Comparison of ENCODE assay signal across 8 cellular contexts in the genomic region with DNA sequence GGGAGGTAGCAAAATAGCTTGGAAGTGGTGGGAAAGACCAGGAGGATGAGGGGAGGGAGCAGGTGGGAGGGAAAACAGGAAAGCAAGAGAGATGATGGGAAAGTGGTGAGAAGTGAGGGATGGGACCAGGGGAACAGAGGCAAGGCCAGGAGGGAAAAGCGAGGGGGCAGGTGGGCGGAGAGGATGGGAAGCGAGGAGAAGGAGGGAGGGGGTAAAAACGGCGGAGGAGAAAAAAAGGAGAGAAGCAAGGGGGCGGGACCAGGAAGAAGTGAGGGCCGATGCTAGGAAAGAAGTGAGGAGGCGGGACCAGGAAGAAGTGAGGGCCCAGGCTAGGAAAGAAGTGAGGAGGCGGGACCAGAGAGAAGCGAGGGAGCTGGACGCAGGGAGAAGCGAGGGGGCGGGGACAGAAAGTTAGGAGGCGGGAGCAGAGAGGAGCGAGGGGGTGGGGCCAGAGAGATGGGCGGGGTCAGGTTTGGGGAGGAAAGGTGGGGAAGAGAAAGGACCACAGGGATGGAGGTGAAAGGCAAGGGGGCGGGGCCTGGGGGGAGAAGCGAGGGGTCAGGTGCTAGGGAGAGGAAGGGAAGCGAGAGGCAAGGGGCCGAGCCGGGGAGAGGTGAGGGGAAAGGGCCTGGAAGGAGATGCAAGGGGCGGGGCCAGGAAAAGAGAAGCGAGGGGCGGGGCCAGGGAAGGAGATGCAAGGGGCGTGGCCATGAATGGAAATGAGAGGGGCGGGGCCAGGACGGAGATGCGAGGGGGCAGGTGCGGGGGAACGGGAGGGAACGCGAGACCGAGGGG. TPM values are rescaled to one million over a fixed set of nuclear protein-coding genes. Genes with fewer than 3 reads are reported as not detected.
DNase-seq lines count a peak whose midpoint lies in the region; ATAC-seq and TF ChIP-seq lines count a peak whose summit lies in the region.

No MANE protein-coding gene starts in this region.

- H3K4me1 Mint-ChIP-seq in WTC11, result peaks cover 44% of the 10 kb centered on the region

- H4K20me1 ChIP-seq in mammary epithelial cell (ENCODE audit: insufficient read depth, low read length), result no peaks in the 10 kb centered on the region

- H3K9me3 ChIP-seq in mammary epithelial cell (replicated peaks; ENCODE audit: insufficient read depth, low read length), result no peaks in the 10 kb centered on the region

- H3K36me3 Mint-ChIP-seq in WTC11, result peaks cover 4% of the 10 kb centered on the region; the same call in 1 of the 2 replicates

- no TSS peak for BruUV-seq in mammary epithelial cell (replicated peaks; lab: Mats Ljungman, UMichigan)

- WGBS in mammary epithelial cell (ENCODE audit: low coverage, missing lambda C conversion rate), result no CpG with 5 or more reads among the region's 33 CpGs

- CTCF ChIA-PET in BJ (lab: Yijun Ruan, JAX), result interaction anchor here (0.6 to 1.0 kb wide), 2 partner anchors 21 to 170 kb away, joined by 3 read pairs; no protein-coding TSS in a partner anchor
- CTCF ChIA-PET in WTC11 (lab: Charles Lee), result interaction anchor here (1.6 kb wide), 1 partner anchor 102 kb away, joined by 6 read pairs; no protein-coding TSS in a partner anchor
- CTCF ChIA-PET in mammary epithelial cell (lab: Charles Lee; ENCODE audit: low non-redundant PET), result interaction anchor here (0.6 kb wide), 1 partner anchor 9 kb away, joined by 3 read pairs; no protein-coding TSS in a partner anchor

- TF ChIP-seq CTCF in BJ (IDR thresholded peaks at IDR 0.05; ENCODE audit: insufficient read depth, low read depth, low read length) (no peak), WTC11 (IDR thresholded peaks at IDR 0.05) (no peak), mammary epithelial cell (conservative IDR thresholded peaks at IDR 0.05 in 1 of 2, IDR thresholded peaks at IDR 0.05 in 1 of 2; ENCODE audit: extremely low read depth in 1 of 2, insufficient read depth in 1 of 2, low read depth in 1 of 2, low read length in 2 of 2) (no peak)

- H3K9me3 Mint-ChIP-seq in WTC11, result no peaks in the 10 kb centered on the region

- POLR2A ChIA-PET in BJ (lab: Charles Lee) (interaction anchor here (0.6 to 0.7 kb wide), 3 partner anchors 81 to 157 kb away, joined by 4 to 5 read pairs (median 5); no protein-coding TSS in a partner anchor), WTC11 (lab: Charles Lee) (interaction anchor here (1.0 kb wide), 1 partner anchor 19 kb away, joined by 3 read pairs; no protein-coding TSS in a partner anchor)

- peak overlapping the region; percentile 58 for H3K9ac ChIP-seq in mammary epithelial cell (ENCODE audit: insufficient read depth, low read length)

- peaks cover 17% of the 10 kb centered on the region for H3K4me1 ChIP-seq in mammary epithelial cell (ENCODE audit: insufficient read depth, low read length)

- no peaks in the 10 kb centered on the region; the same call in 1 of the 2 replicates for H3K27me3 Mint-ChIP-seq in WTC11 (ENCODE audit: low read depth)

- H3K27me3 ChIP-seq in BJ (ENCODE audit: control insufficient read depth, insufficient read depth, low read length) (no peaks in the 10 kb centered on the region), mammary epithelial cell (ENCODE audit: insufficient read depth, low read length) (no peaks in the 10 kb centered on the region)

- H2AFZ ChIP-seq in mammary epithelial cell (ENCODE audit: low read depth, low read length), result peak overlapping the region; percentile 20

- H3K27ac ChIP-seq in mammary epithelial cell (ENCODE audit: insufficient read depth, low read depth, low read length), result peak overlapping the region; percentile 66
- peak overlapping the region in 20 of 21 experiments; percentile 89 to 99 (median 98) for H3K27ac ChIP-seq in skin epidermis

- DNase-seq in BJ (ENCODE audit: low read depth) (peak; percentile 49), H4 (ENCODE audit: low spot score) (peak; percentile 97), NCI-H2171 treated with DMSO at 0.1 percent for 48 hours (lab: John Stamatoyannopoulos, UW) (peak; percentile 69), WTC11 (ENCODE audit: low spot score) (peak; percentile 98), mammary epithelial cell (peak; percentile 95), iPS-NIHi7 (ENCODE audit: extremely low spot score) (peak; percentile 86)

- intact Hi-C loops in mammary epithelial cell (cut with micrococcal nuclease), result loop anchor here (1.0 to 2.0 kb wide), 8 partner anchors 19 to 168 kb away; no protein-coding TSS in a partner anchor

- no peaks in the 10 kb centered on the region for H3K36me3 ChIP-seq in BJ (ENCODE audit: control insufficient read depth, insufficient read depth, low read length)
- no peaks in the 10 kb centered on the region for H3K36me3 ChIP-seq in mammary epithelial cell (ENCODE audit: insufficient read depth, low read length)

- H3K4me3 Mint-ChIP-seq in WTC11, result peak overlapping the region; percentile 76

- dilution Hi-C loops in mammary epithelial cell (cut with HindIII; ENCODE audit: low sequenced_read_pairs), result no loop called here

- peaks cover 53% of the 10 kb centered on the region for H3K79me2 ChIP-seq in mammary epithelial cell (ENCODE audit: insufficient read depth, low read length)

- in situ Hi-C loops in mammary epithelial cell (cut with MboI; ENCODE audit: low sequenced_read_pairs in 2 of 2), result loop anchor here in 1 of 2 donors (25.0 kb wide), 1 partner anchor 169 kb away; no protein-coding TSS in a partner anchor

- H3K27ac Mint-ChIP-seq in WTC11, result peak overlapping the region; percentile 76

- H3K4me3 ChIP-seq in BJ (ENCODE audit: low read depth, low read length) (peak overlapping the region; percentile 52), mammary epithelial cell (replicated peaks in 1 of 3; ENCODE audit: insufficient read depth in 1 of 3, low read depth in 2 of 3, low read length in 3 of 3) (peak overlapping the region; percentile 63 to 78 (median 65)), skin epidermis (peak overlapping the region; percentile 84 to 100 (median 96))

- H3K4me2 ChIP-seq in mammary epithelial cell (ENCODE audit: insufficient read depth, low read depth, low read length), result peak overlapping the region; percentile 68

- ATAC-seq in WTC11 (peak; percentile 63), GM21360 (IDR thresholded peaks at IDR 0.05; ENCODE audit: unreplicated experiment) (no peak)

TF ChIP-seq in WTC11, 78 proteins besides CTCF, POLR2A, EP300 and RAD21:
- TF ChIP-seq, protein P1, sequence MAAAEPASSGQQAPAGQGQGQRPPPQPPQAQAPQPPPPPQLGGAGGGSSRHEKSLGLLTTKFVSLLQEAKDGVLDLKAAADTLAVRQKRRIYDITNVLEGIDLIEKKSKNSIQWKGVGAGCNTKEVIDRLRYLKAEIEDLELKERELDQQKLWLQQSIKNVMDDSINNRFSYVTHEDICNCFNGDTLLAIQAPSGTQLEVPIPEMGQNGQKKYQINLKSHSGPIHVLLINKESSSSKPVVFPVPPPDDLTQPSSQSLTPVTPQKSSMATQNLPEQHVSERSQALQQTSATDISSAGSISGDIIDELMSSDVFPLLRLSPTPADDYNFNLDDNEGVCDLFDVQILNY (CRISPR knock-in tag; IDR thresholded peaks at IDR 0.05), result no peak
- no peak for TF ChIP-seq ZNF263 (CRISPR knock-in tag; IDR thresholded peaks at IDR 0.05; ENCODE audit: low read depth)

RNA-seq across cellular contexts. Expression of gene SMURF1, which starts 1.0 kb away (rescaled TPM):
- 14.0 and 15.4 TPM in 2 replicates for polyA plus RNA-seq in BJ (2011; rRNA removed)
- polyA minus RNA-seq in BJ (2011; rRNA and poly(A)+ RNA removed), result 12.0 and 12.2 TPM in 2 replicates
- total RNA-seq in H4 (2014; rRNA removed; shearing (Covaris generic)), result 14.6 and 19.0 TPM in 2 replicates
- 22.1 to 23.2 TPM (median 22.4 TPM) in 3 replicates for total RNA-seq in WTC11 (2021)
- total RNA-seq in mammary epithelial cell, result 10 to 100 TPM; 42.5 to 43.2 TPM
- 19.9 TPM for polyA plus RNA-seq in mammary epithelial cell
- 35.4 TPM for polyA minus RNA-seq in mammary epithelial cell
